Comparison of ENCODE assay signal across 10 cellular contexts in genomic region chr10:79145174-79145483, GRCh38.
A peak's percentile ranks its signal among the peaks of the same experiment; 100 is the strongest.
DNase-seq lines count a peak whose midpoint lies in the region; ATAC-seq and TF ChIP-seq lines count a peak whose summit lies in the region.
"Had no signal": no experiment of that assay in that cellular context is flagged by ENCODE, and none has a peak within 500 bp of the region (broad histone marks: within the 10 kb centered on the region; RNA-seq: fewer than 3 reads in every experiment).

No MANE protein-coding gene starts in this region.

- H3K4me1 ChIP-seq in CD8-positive, alpha-beta T cell (ENCODE audit: insufficient read depth, low read length): peaks cover 74% of the 10 kb centered on the region
- peaks cover 46% of the 10 kb centered on the region for H3K4me1 ChIP-seq in OCI-LY7 (ENCODE audit: insufficient read depth, low read length, poor library complexity, severe bottlenecking)
- peaks cover 68% of the 10 kb centered on the region for H3K4me1 ChIP-seq in right cardiac atrium (ENCODE audit: control insufficient read depth, insufficient read depth, low read length)
- peaks cover 71% of the 10 kb centered on the region for H3K4me1 ChIP-seq in rectal smooth muscle tissue (ENCODE audit: control insufficient read depth, insufficient read depth, low read length)

- POLR2A ChIA-PET in CD8-positive, alpha-beta T cell (lab: Charles Lee): no interaction called here
- POLR2A ChIA-PET in OCI-LY7 (lab: Charles Lee): no interaction called here
- POLR2A ChIA-PET in activated CD4-positive, alpha-beta memory T cell treated with anti-CD3 and anti-CD28 coated beads, Interleukin-2, amount 10 ng/mL, durations not matched to agents 7 days and 5 days (lab: Charles Lee): no interaction called here

- CTCF ChIA-PET in CD8-positive, alpha-beta T cell (lab: Charles Lee): no interaction called here
- CTCF ChIA-PET in OCI-LY7 (lab: Charles Lee; ENCODE audit: unreplicated experiment): no interaction called here
- CTCF ChIA-PET in activated CD4-positive, alpha-beta memory T cell treated with anti-CD3 and anti-CD28 coated beads, Interleukin-2, amount 10 ng/mL, durations not matched to agents 7 days and 5 days (lab: Charles Lee): no interaction called here

- peak overlapping the region; percentile 89 for H3K27ac Mint-ChIP-seq in CD8-positive, alpha-beta T cell
- no peak overlapping the region for H3K27ac Mint-ChIP-seq in activated CD4-positive, alpha-beta memory T cell treated with anti-CD3 and anti-CD28 coated beads, Interleukin-2, amount 10 ng/mL, durations not matched to agents 7 days and 5 days

- DNase-seq in CD8-positive, alpha-beta T cell: no peak
- DNase-seq in OCI-LY7 (ENCODE audit: low spot score) (no peak), right cardiac atrium (no peak), GM20000 (ENCODE audit: low spot score) (no peak), NCI-H510A treated with DMSO at 0.1 percent for 48 hours (lab: John Stamatoyannopoulos, UW) (no peak)
- DNase-seq in activated CD4-positive, alpha-beta memory T cell treated with anti-CD3 and anti-CD28 coated beads, Interleukin-2, amount 10 ng/mL, durations not matched to agents 7 days and 5 days: no peak
- no peak for DNase-seq in NK-92 treated with Interleukin-12 subunit alpha and Interleukin-12 subunit beta, amount 100 ng/mL, for 24 hours (lab: John Stamatoyannopoulos, UW)
- DNase-seq: activated effector memory CD4-positive, alpha-beta T cell treated with anti-CD3 and anti-CD28 coated beads, Interleukin-2, amount 50 U/mL, for 16 hours; DMS 273 treated with DMSO at 0.1 percent for 48 hours had no signal

- H3K79me2 ChIP-seq in OCI-LY7 (ENCODE audit: insufficient read depth, low read depth, low read length): no peaks in the 10 kb centered on the region

- H3K9me3 ChIP-seq in CD8-positive, alpha-beta T cell (ENCODE audit: low read length): no peaks in the 10 kb centered on the region
- H3K9me3 ChIP-seq in OCI-LY7 (ENCODE audit: low read length): no peaks in the 10 kb centered on the region
- H3K9me3 ChIP-seq in right cardiac atrium (ENCODE audit: control insufficient read depth, low read length): no peaks in the 10 kb centered on the region

- intact Hi-C loops in CD8-positive, alpha-beta T cell (cut with DNase I, micrococcal nuclease): no loop called here
- intact Hi-C loops in OCI-LY7 (cut with micrococcal nuclease; ENCODE audit: unreplicated experiment): no loop called here
- intact Hi-C loops in right cardiac atrium (cut with DNase I): loop anchor here in 2 of 4 donors (5.0 to 10.0 kb wide), 3 partner anchors 37 to 73 kb away; no protein-coding TSS in a partner anchor

- H3K9me3 Mint-ChIP-seq in CD8-positive, alpha-beta T cell: no peaks in the 10 kb centered on the region
- no peaks in the 10 kb centered on the region for H3K9me3 Mint-ChIP-seq in activated CD4-positive, alpha-beta memory T cell treated with anti-CD3 and anti-CD28 coated beads, Interleukin-2, amount 10 ng/mL, durations not matched to agents 7 days and 5 days

- peaks cover 4% of the 10 kb centered on the region for H3K36me3 Mint-ChIP-seq in CD8-positive, alpha-beta T cell
- H3K36me3 Mint-ChIP-seq in activated CD4-positive, alpha-beta memory T cell treated with anti-CD3 and anti-CD28 coated beads, Interleukin-2, amount 10 ng/mL, durations not matched to agents 7 days and 5 days (ENCODE audit: low read depth): peaks cover 5% of the 10 kb centered on the region

- no peaks in the 10 kb centered on the region for H3K27me3 ChIP-seq in CD8-positive, alpha-beta T cell (ENCODE audit: insufficient read depth, low read length)
- H3K27me3 ChIP-seq in right cardiac atrium (ENCODE audit: control insufficient read depth, insufficient read depth) (no peaks in the 10 kb centered on the region), rectal smooth muscle tissue (ENCODE audit: control insufficient read depth, insufficient read depth, low read length) (no peaks in the 10 kb centered on the region)

- ATAC-seq in CD8-positive, alpha-beta T cell: no peak
- no peak for ATAC-seq in right cardiac atrium

- BruUV-seq in OCI-LY7 (replicated peaks; lab: Mats Ljungman, UMichigan): no TSS peak

- H3K4me2 ChIP-seq in OCI-LY7 (ENCODE audit: low read length): peak overlapping the region; percentile 32

- no peak overlapping the region for H3K9ac ChIP-seq in rectal smooth muscle tissue (ENCODE audit: low read length)

- TF ChIP-seq CTCF in CD8-positive, alpha-beta T cell (IDR thresholded peaks at IDR 0.05): no peak
- no peak for TF ChIP-seq CTCF in OCI-LY7 (conservative IDR thresholded peaks at IDR 0.05; ENCODE audit: low read length)
- TF ChIP-seq CTCF in GM20000 (IDR thresholded peaks at IDR 0.05; ENCODE audit: extremely low read depth, missing control alignments): no peak

- 66% methylated on average over 5 of the region's 5 CpGs for WGBS in right cardiac atrium

- H3K4me1 Mint-ChIP-seq in CD8-positive, alpha-beta T cell (ENCODE audit: low read depth): peaks cover 75% of the 10 kb centered on the region
- peaks cover 54% of the 10 kb centered on the region for H3K4me1 Mint-ChIP-seq in activated CD4-positive, alpha-beta memory T cell treated with anti-CD3 and anti-CD28 coated beads, Interleukin-2, amount 10 ng/mL, durations not matched to agents 7 days and 5 days

- H3K27me3 Mint-ChIP-seq in CD8-positive, alpha-beta T cell (ENCODE audit: low read depth): no peaks in the 10 kb centered on the region
- no peaks in the 10 kb centered on the region for H3K27me3 Mint-ChIP-seq in activated CD4-positive, alpha-beta memory T cell treated with anti-CD3 and anti-CD28 coated beads, Interleukin-2, amount 10 ng/mL, durations not matched to agents 7 days and 5 days

- H2AFZ ChIP-seq in OCI-LY7 (ENCODE audit: low read length): no peak overlapping the region

- peak overlapping the region; percentile 23 for H3K4me3 ChIP-seq in CD8-positive, alpha-beta T cell (ENCODE audit: low read depth, low read length)
- H3K4me3 ChIP-seq in OCI-LY7 (ENCODE audit: low read depth, low read length, poor library complexity, severe bottlenecking): no peak overlapping the region
- H3K4me3 ChIP-seq in right cardiac atrium (ENCODE audit: low read length): no peak overlapping the region
- no peak overlapping the region for H3K4me3 ChIP-seq in rectal smooth muscle tissue (ENCODE audit: low read length)

- no peaks in the 10 kb centered on the region for H3K9me2 ChIP-seq in OCI-LY7 (ENCODE audit: insufficient read depth, low read length)

- peak overlapping the region; percentile 58 for H3K4me3 Mint-ChIP-seq in CD8-positive, alpha-beta T cell
- no peak overlapping the region for H3K4me3 Mint-ChIP-seq in activated CD4-positive, alpha-beta memory T cell treated with anti-CD3 and anti-CD28 coated beads, Interleukin-2, amount 10 ng/mL, durations not matched to agents 7 days and 5 days

- no peaks in the 10 kb centered on the region for H3K36me3 ChIP-seq in CD8-positive, alpha-beta T cell (ENCODE audit: insufficient read depth, low read length)
- H3K36me3 ChIP-seq in OCI-LY7 (ENCODE audit: insufficient read depth, low read length): no peaks in the 10 kb centered on the region
- peaks cover 13% of the 10 kb centered on the region for H3K36me3 ChIP-seq in rectal smooth muscle tissue (ENCODE audit: control insufficient read depth, insufficient read depth, low read length)

- no peaks in the 10 kb centered on the region for H4K20me1 ChIP-seq in OCI-LY7 (ENCODE audit: insufficient read depth, low read length)

- H3K27ac ChIP-seq in CD8-positive, alpha-beta T cell (ENCODE audit: low read depth, low read length): no peak overlapping the region
- H3K27ac ChIP-seq in OCI-LY7 (ENCODE audit: low read depth, low read length, poor library complexity, severe bottlenecking) (no peak overlapping the region), right cardiac atrium (ENCODE audit: low read length) (peak overlapping the region; percentile 66), rectal smooth muscle tissue (ENCODE audit: low read depth, low read length) (peak overlapping the region; percentile 21)

Comparison
In these comparisons a context has a peak if more than half of its experiments do, and no peak if none do; other contexts are left out.
1. H3K27ac ChIP-seq: peak in right cardiac atrium (single experiment) and rectal smooth muscle tissue (single experiment); none in CD8-positive, alpha-beta T cell (single experiment) and OCI-LY7 (single experiment).